8 cellular contexts compared by ENCODE assay signal in genomic region chr6:39725632-39725997, GRCh38. TPM values are rescaled to one million over a fixed set of nuclear protein-coding genes. Genes with fewer than 3 reads are reported as not detected.
A peak's percentile ranks its signal among the peaks of the same experiment; 100 is the strongest.
DNase-seq lines count a peak whose midpoint lies in the region; ATAC-seq and TF ChIP-seq lines count a peak whose summit lies in the region.

No MANE protein-coding gene starts in this region.

- POLR2A ChIA-PET in naive thymus-derived CD8-positive, alpha-beta T cell (lab: Charles Lee): no interaction called here

- TF ChIP-seq CTCF in right atrium auricular region (IDR thresholded peaks at IDR 0.05) (peak in 1 of 2 donors; percentile 1), vagina (IDR thresholded peaks at IDR 0.05) (no peak)

- no peaks in the 10 kb centered on the region for H3K36me3 ChIP-seq in right atrium auricular region
- no peaks in the 10 kb centered on the region for H3K36me3 ChIP-seq in vagina

- H3K4me1 ChIP-seq in right atrium auricular region (peaks cover 0 to 4% of the 10 kb centered on the region in 2 donors), vagina (no peaks in the 10 kb centered on the region)

- intact Hi-C loops in Right ventricle myocardium inferior (cut with DNase I): loop anchor here (10.0 kb wide), 1 partner anchor 159 kb away; no protein-coding TSS in a partner anchor
- intact Hi-C loops in vagina (cut with DNase I): no loop called here

- H3K4me3 ChIP-seq in right atrium auricular region (peak overlapping the region; percentile 71 to 83), vagina (peak overlapping the region; percentile 66 to 80)

- no peaks in the 10 kb centered on the region for H3K9me3 Mint-ChIP-seq in central memory CD8-positive, alpha-beta T cell
- H3K9me3 Mint-ChIP-seq in naive thymus-derived CD8-positive, alpha-beta T cell: no peaks in the 10 kb centered on the region

- H3K36me3 Mint-ChIP-seq in central memory CD8-positive, alpha-beta T cell (ENCODE audit: insufficient read depth): no peaks in the 10 kb centered on the region
- H3K36me3 Mint-ChIP-seq in naive thymus-derived CD8-positive, alpha-beta T cell: no peaks in the 10 kb centered on the region

- no peak overlapping the region for H3K27ac Mint-ChIP-seq in central memory CD8-positive, alpha-beta T cell (ENCODE audit: low read depth)
- H3K27ac Mint-ChIP-seq in naive thymus-derived CD8-positive, alpha-beta T cell: peak overlapping the region in 2 of 10 donors; percentile 41 to 91

- no peaks in the 10 kb centered on the region for H3K4me1 Mint-ChIP-seq in central memory CD8-positive, alpha-beta T cell
- H3K4me1 Mint-ChIP-seq in naive thymus-derived CD8-positive, alpha-beta T cell: peaks cover 4 to 13% (median 6%) of the 10 kb centered on the region in 4 donors

- ATAC-seq in Right ventricle myocardium inferior (no peak), GM19328 (IDR thresholded peaks at IDR 0.05; ENCODE audit: unreplicated experiment) (no peak), esophagus mucosa (no peak)
- no peak for ATAC-seq in central memory CD8-positive, alpha-beta T cell (replicated peaks; ENCODE audit: extremely low read depth, poor library complexity, severe bottlenecking)
- no peak for ATAC-seq in naive thymus-derived CD8-positive, alpha-beta T cell

- DNase-seq in right atrium auricular region (ENCODE audit: low spot score) (no peak), Right ventricle myocardium inferior (ENCODE audit: missing footprints) (no peak), vagina (ENCODE audit: extremely low spot score in 2 of 2) (no peak), DMS153 (lab: John Stamatoyannopoulos, UW) (no peak)
- DNase-seq in central memory CD8-positive, alpha-beta T cell (ENCODE audit: low spot score in 2 of 2): no peak
- DNase-seq in naive thymus-derived CD8-positive, alpha-beta T cell: no peak

- H3K27me3 ChIP-seq in right atrium auricular region (no peaks in the 10 kb centered on the region), vagina (no peaks in the 10 kb centered on the region)

- no peak for TF ChIP-seq POLR2A in vagina (IDR thresholded peaks at IDR 0.05)

- H3K9me3 ChIP-seq in right atrium auricular region (no peaks in the 10 kb centered on the region), vagina (no peaks in the 10 kb centered on the region)

- H3K27ac ChIP-seq in right atrium auricular region (no peak overlapping the region), vagina (no peak overlapping the region)

- no peaks in the 10 kb centered on the region for H3K27me3 Mint-ChIP-seq in central memory CD8-positive, alpha-beta T cell
- H3K27me3 Mint-ChIP-seq in naive thymus-derived CD8-positive, alpha-beta T cell: peaks cover 0 to 3% (median 0%) of the 10 kb centered on the region in 5 donors

- peak overlapping the region; percentile 87 for H3K4me3 Mint-ChIP-seq in central memory CD8-positive, alpha-beta T cell
- peak overlapping the region; percentile 93 to 99 (median 98) for H3K4me3 Mint-ChIP-seq in naive thymus-derived CD8-positive, alpha-beta T cell

RNA-seq across cellular contexts. Expression of gene KIF6, which starts 0.4 kb away (rescaled TPM):
- total RNA-seq in right atrium auricular region: not detected
- total RNA-seq in Right ventricle myocardium inferior: 0.16 TPM
- total RNA-seq in naive thymus-derived CD8-positive, alpha-beta T cell: not detected
- polyA plus RNA-seq in naive thymus-derived CD8-positive, alpha-beta T cell: under 1 TPM in 1 of 3 donors, not detected in 2; 0.39 TPM
- not detected for total RNA-seq in vagina
- total RNA-seq in esophagus mucosa: 0.24 TPM
